In the genomic region with DNA sequence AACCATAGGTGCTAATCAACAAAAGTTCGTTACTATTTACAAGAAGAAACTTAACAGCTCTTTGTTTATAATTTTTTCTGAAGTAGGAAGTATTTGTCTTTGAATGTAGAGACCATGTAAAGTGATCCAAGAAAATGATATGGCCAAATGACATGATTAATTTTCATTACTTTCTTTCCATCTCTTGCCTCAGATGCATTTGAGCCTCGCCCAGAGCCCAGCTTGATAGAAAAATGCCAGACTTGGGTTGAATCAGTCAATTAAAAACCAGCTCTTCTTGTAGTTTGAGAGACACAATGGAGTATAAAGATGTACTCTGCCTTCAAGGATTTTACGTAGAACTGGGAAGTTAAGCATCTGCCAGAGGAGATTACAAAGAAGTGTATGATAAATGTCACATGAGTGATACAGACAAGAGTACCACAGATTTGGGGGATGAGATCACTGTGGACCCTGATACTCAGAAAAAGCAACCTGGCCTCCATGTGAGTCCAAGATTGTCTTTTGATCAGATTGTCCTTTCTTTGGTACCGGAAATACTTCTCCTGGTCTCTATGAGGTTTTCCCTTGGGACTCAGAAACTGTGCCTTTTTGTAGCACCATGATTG, we compare ENCODE assay signal across 1 cellular context.
A peak's percentile ranks its signal among the peaks of the same experiment; 100 is the strongest.
TF ChIP-seq lines count a peak whose summit lies in the region.

No MANE protein-coding gene starts in this region.

TF ChIP-seq in K562, 482 proteins besides CTCF, POLR2A, EP300 and RAD21 (continued from another document):
- TF ChIP-seq MEIS2 (IDR thresholded peaks at IDR 0.05; ENCODE audit: partially characterized antibody) (peak; percentile 7), GABPA (tag; conservative IDR thresholded peaks at IDR 0.05; ENCODE audit: low read depth) (peak; percentile 37; the same call in 1 of the 2 replicates), ZNF175 (CRISPR knock-in tag; IDR thresholded peaks at IDR 0.05; ENCODE audit: low read depth) (peak; percentile 36), CBFA2T3 (IDR thresholded peaks at IDR 0.05) (peak; percentile 17; the same call in 1 of the 2 replicates), RCOR1 (IDR thresholded peaks at IDR 0.05; ENCODE audit: borderline replicate concordance in 1 of 2, low read depth in 2 of 2, low read length in 2 of 2) (peak in 1 of 2 experiments; percentile 8; a peak in 1 of 4 replicates), TEAD4 (IDR thresholded peaks at IDR 0.05; ENCODE audit: low read length) (peak; percentile 53; the same call in 1 of the 2 replicates), TEAD4 (CRISPR knock-in tag; IDR thresholded peaks at IDR 0.05; ENCODE audit: borderline replicate concordance) (no peak), JUND (IDR thresholded peaks at IDR 0.05; ENCODE audit: borderline replicate concordance, low read depth, low read length) (peak; percentile 20; the same call in 1 of the 2 replicates), JUND (tag; IDR thresholded peaks at IDR 0.05; ENCODE audit: borderline replicate concordance, low read depth, low read length) (no peak), PTRF (tag; IDR thresholded peaks at IDR 0.05) (no peak), NFE2 (IDR thresholded peaks at IDR 0.05; ENCODE audit: low read depth) (0 out of 2 replicates have a peak, but pooled peaks have one; percentile 3), CBFA2T2 (conservative IDR thresholded peaks at IDR 0.05) (0 out of 2 replicates have a peak, but pooled peaks have one; percentile 23)
